In the genomic region with DNA sequence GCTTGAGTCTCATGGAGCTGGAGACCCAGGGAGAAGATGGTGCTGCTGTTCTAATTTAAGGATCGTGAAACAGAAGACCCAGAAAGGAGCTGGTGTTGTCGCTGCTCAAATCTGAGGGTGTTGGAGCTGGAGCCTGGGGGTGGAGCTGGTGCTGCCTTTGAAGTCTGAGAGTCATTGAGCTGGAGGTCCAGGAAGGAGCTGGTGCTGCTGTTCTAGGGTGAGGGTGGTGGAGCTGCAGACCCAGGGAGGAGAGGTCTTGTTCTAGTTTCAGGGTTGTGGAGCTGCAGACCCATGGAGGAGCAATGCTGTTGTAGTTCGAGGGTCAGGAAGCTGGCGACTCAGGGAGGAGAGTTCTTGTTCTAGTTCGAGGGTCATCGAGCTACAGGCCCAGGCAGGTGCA, we compare ENCODE assay signal across 34 cellular contexts.
"Had no signal": no experiment of that assay in that cellular context is flagged by ENCODE, and none has a peak within 500 bp of the region (broad histone marks: within the 10 kb centered on the region; RNA-seq: fewer than 3 reads in every experiment).

No MANE protein-coding gene starts in this region.

- H3K27ac Mint-ChIP-seq: activated B cell treated with CpG ODN at 0.5 μM for 24 hours; activated CD4-positive, alpha-beta memory T cell treated with anti-CD3 and anti-CD28 coated beads for 36 hours; activated naive CD4-positive, alpha-beta T cell treated with anti-CD3 and anti-CD28 coated beads for 36 hours; activated T-helper 1 cell treated with anti-CD3 and anti-CD28 coated beads, Interleukin-12 subunit alpha, Interleukin-12 subunit beta, Interleukin-2, Interleukin-4 antibody, amounts not matched to agents 30 ng/mL and 10 ng/mL and 1 ng/mL, durations not matched to agents 14 hours and 24 hours and 36 hours had no signal

- DNase-seq: activated B cell treated with CpG ODN at 0.5 μM for 24 hours; activated CD4-positive, alpha-beta memory T cell treated with anti-CD3 and anti-CD28 coated beads for 36 hours; activated CD4-positive, alpha-beta T cell treated with anti-CD3 and anti-CD28 coated beads for 4 hours; activated CD4-positive, alpha-beta T cell treated with anti-CD3 and anti-CD28 coated beads, Interleukin-2, amount 50 U/mL, for 1 hour; activated CD4-positive, CD25-positive, alpha-beta regulatory T cell treated with anti-CD3 and anti-CD28 coated beads, Interleukin-2, amount 50 U/mL, for 72 hours; activated CD8-positive, alpha-beta memory T cell treated with anti-CD3 and anti-CD28 coated beads, Interleukin-2, amount 50 U/mL, for 4 hours; activated gamma-delta T cell treated with Interleukin-2 at 50 U/mL for 16 hours; activated naive CD4-positive, alpha-beta T cell treated with anti-CD3 and anti-CD28 coated beads for 36 hours; activated T-cell treated with anti-CD3 and anti-CD28 coated beads for 4 hours; activated T-cell treated with anti-CD3 and anti-CD28 coated beads, Interleukin-2, amount 50 U/mL, for 4 hours; adrenal gland; body of pancreas; Karpas-422; KBM-7; NCI-H1092; NCI-H1436 treated with DMSO at 0.1 percent for 48 hours; NCI-H1694 treated with DMSO at 0.1 percent for 48 hours; NCI-H2029; NCI-H345; NCI-H524 treated with DMSO at 0.1 percent for 48 hours; NCI-H748 treated with DMSO at 0.1 percent for 48 hours; NK-92 treated with Interleukin-12 subunit alpha and Interleukin-12 subunit beta, amount 100 ng/mL, for 24 hours; PC-3; Peyer's patch; SW 1271; T-helper 1 cell; T-helper 2 cell; T-helper 9 cell had no signal

- H3K27me3 ChIP-seq: adrenal gland, body of pancreas, breast epithelium, Peyer's patch had no signal

- ATAC-seq: activated naive CD4-positive, alpha-beta T cell treated with anti-CD3 and anti-CD28 coated beads, Interleukin-2, amount 50 U/mL, for 72 hours; activated T-cell treated with anti-CD3 and anti-CD28 coated beads, Interleukin-2, amount 50 U/mL, for 4 hours; body of pancreas; PC-3; Right ventricle myocardium inferior had no signal

- H3K4me1 Mint-ChIP-seq: activated B cell treated with CpG ODN at 0.5 μM for 24 hours had no signal

- H3K4me1 ChIP-seq: adrenal gland, body of pancreas, breast epithelium, Peyer's patch had no signal

- H3K4me3 ChIP-seq: adrenal gland, body of pancreas, breast epithelium, Peyer's patch had no signal

- H3K27ac ChIP-seq: adrenal gland, body of pancreas, breast epithelium, Peyer's patch, RWPE1, VCaP had no signal

- H3K36me3 ChIP-seq: adrenal gland, breast epithelium, Peyer's patch had no signal

- H3K27me3 Mint-ChIP-seq: activated B cell treated with CpG ODN at 0.5 μM for 24 hours; activated CD4-positive, alpha-beta memory T cell treated with anti-CD3 and anti-CD28 coated beads for 36 hours had no signal

- H3K4me3 Mint-ChIP-seq: activated B cell treated with CpG ODN at 0.5 μM for 24 hours; activated CD4-positive, alpha-beta memory T cell treated with anti-CD3 and anti-CD28 coated beads for 36 hours; activated naive CD4-positive, alpha-beta T cell treated with anti-CD3 and anti-CD28 coated beads for 36 hours; activated T-cell treated with anti-CD3 and anti-CD28 coated beads, Interleukin-2, amount 50 U/mL, for 4 hours; activated T-helper 1 cell treated with anti-CD3 and anti-CD28 coated beads, Interleukin-12 subunit alpha, Interleukin-12 subunit beta, Interleukin-2, Interleukin-4 antibody, amounts not matched to agents 30 ng/mL and 10 ng/mL and 1 ng/mL, durations not matched to agents 14 hours and 24 hours and 36 hours had no signal
